In the genomic region with DNA sequence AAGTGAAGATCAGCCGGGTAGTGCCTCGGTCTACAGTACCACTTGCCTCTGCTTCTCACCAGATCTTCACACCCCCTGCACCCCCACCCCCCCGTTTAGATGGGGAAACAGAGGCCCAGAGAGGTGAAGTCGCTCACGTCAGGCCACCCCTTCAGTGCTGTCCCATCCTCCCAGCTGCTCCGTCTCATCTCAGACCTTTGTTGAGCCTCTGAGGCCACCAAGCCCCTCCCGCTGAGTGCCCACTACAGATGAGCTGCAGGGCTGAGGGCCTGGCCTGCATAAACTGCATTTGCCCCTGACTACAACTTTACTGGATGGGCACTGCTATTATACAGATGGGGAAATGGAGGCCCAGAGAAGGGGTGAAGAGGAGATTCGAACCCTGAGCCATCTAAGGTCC, we compare ENCODE assay signal across 23 cellular contexts.
"Had no signal": no experiment of that assay in that cellular context is flagged by ENCODE, and none has a peak within 500 bp of the region (broad histone marks: within the 10 kb centered on the region; RNA-seq: fewer than 3 reads in every experiment).

No MANE protein-coding gene starts in this region.

- H3K36me3 Mint-ChIP-seq: naive B cell had no signal

- H3K4me3 Mint-ChIP-seq: dendritic cell treated with granulocyte-macrophage colony-stimulating factor and Interleukin-4, amounts not matched to agents 40 ng/mL and 50 ng/mL, for 4 days; effector memory CD8-positive, alpha-beta T cell; endodermal cell; mesothelial cell of epicardium; naive B cell had no signal

- H3K4me3 ChIP-seq: colonic mucosa, esophagus squamous epithelium, gastrocnemius medialis, left lung, lower lobe of right lung, mucosa of descending colon had no signal

- H3K9me3 Mint-ChIP-seq: dendritic cell treated with granulocyte-macrophage colony-stimulating factor and Interleukin-4, amounts not matched to agents 40 ng/mL and 50 ng/mL, for 4 days; effector memory CD8-positive, alpha-beta T cell; endodermal cell; mesothelial cell of epicardium; naive B cell had no signal

- H3K9me3 ChIP-seq: colonic mucosa, esophagus squamous epithelium, gastrocnemius medialis, left lung, lower lobe of right lung, mucosa of descending colon had no signal

- H3K27ac ChIP-seq: colonic mucosa, epithelial cell of prostate, esophagus squamous epithelium, gastrocnemius medialis, left lung, lower lobe of right lung had no signal

- DNase-seq: cerebellar nuclear complex; colonic mucosa; cortex of kidney; effector CD8-positive, alpha-beta T cell; effector memory CD8-positive, alpha-beta T cell; endodermal cell; erythroblast; esophagus squamous epithelium; foreskin fibroblast; foreskin melanocyte; gastrocnemius medialis; glutamatergic neuron; head of caudate nucleus; hippocampal formation; kidney glomerular epithelial cell; lower lobe of right lung; mesenchymal stem cell; naive B cell had no signal

- H3K4me1 Mint-ChIP-seq: endodermal cell, mesothelial cell of epicardium had no signal

- H3K27me3 ChIP-seq: colonic mucosa, esophagus squamous epithelium, gastrocnemius medialis, left lung had no signal

- H3K4me1 ChIP-seq: colonic mucosa had no signal

- H3K36me3 ChIP-seq: colonic mucosa, esophagus squamous epithelium, gastrocnemius medialis, left lung, lower lobe of right lung had no signal

- H3K27ac Mint-ChIP-seq: dendritic cell treated with granulocyte-macrophage colony-stimulating factor and Interleukin-4, amounts not matched to agents 40 ng/mL and 50 ng/mL, for 4 days; effector memory CD8-positive, alpha-beta T cell; endodermal cell; mesothelial cell of epicardium; naive B cell had no signal

- H3K27me3 Mint-ChIP-seq: dendritic cell treated with granulocyte-macrophage colony-stimulating factor and Interleukin-4, amounts not matched to agents 40 ng/mL and 50 ng/mL, for 4 days had no signal

- ATAC-seq: effector memory CD8-positive, alpha-beta T cell; gastrocnemius medialis; left lung; lower lobe of right lung; mucosa of descending colon had no signal
